In genomic region chr18:11849845-11850747, GRCh38 we compare ENCODE assay signal across 8 cellular contexts. TPM values are rescaled to one million over a fixed set of nuclear protein-coding genes. Genes with fewer than 3 reads are reported as not detected.
A peak's percentile ranks its signal among the peaks of the same experiment; 100 is the strongest.
DNase-seq lines count a peak whose midpoint lies in the region; ATAC-seq and TF ChIP-seq lines count a peak whose summit lies in the region.

No MANE protein-coding gene starts in this region.

- no peak for TF ChIP-seq CTCF in lower leg skin (IDR thresholded peaks at IDR 0.05)

- 5 to 12% methylated on average over 19 of the region's 19 CpGs for WGBS in lower leg skin, 2 donors

- no peak for ATAC-seq in HG02973 (IDR thresholded peaks at IDR 0.05; ENCODE audit: unreplicated experiment)
- no peak for ATAC-seq in GM21447 (IDR thresholded peaks at IDR 0.05; ENCODE audit: unreplicated experiment)

- DNase-seq in GM04504 (ENCODE audit: low read depth) (peak; percentile 63), NCI-H2196 (lab: John Stamatoyannopoulos, UW; ENCODE audit: unreplicated experiment) (peak; percentile 45), dedifferentiated amniotic fluid mesenchymal stem cell (ENCODE audit: extremely low spot score) (peak; percentile 88), lower leg skin (ENCODE audit: low spot score in 2 of 2) (peak; percentile 72 to 95)
- DNase-seq in activated CD4-positive, alpha-beta T cell treated with anti-CD3 and anti-CD28 coated beads, Interleukin-2, amount 50 U/mL, for 1 hour: peak; percentile 73
- DNase-seq in stimulated activated CD4-positive, alpha-beta T cell treated with anti-CD3 and anti-CD28 coated beads, Interleukin-2, amount 100 ng/mL, for 48 hours: peak; percentile 30 to 35

- H3K4me3 ChIP-seq in lower leg skin (ENCODE audit: low read depth, poor library complexity, severe bottlenecking): no peak overlapping the region

- intact Hi-C loops in lower leg skin (cut with DNase I; ENCODE audit: low total_unique reads): no loop called here

- no peak for TF ChIP-seq POLR2A in lower leg skin (IDR thresholded peaks at IDR 0.05)

RNA-seq across cellular contexts. Expression of gene CHMP1B, which starts 1.1 kb away (rescaled TPM):
- 10 to 100 TPM; 61.3 to 83.2 (median 76.5) TPM for total RNA-seq in lower leg skin

RNA-seq across cellular contexts. Expression of gene MPPE1, which starts 58.0 kb away (rescaled TPM):
- total RNA-seq in lower leg skin: 10 to 100 TPM; 30.2 to 62.2 (median 44.5) TPM

Comparison
In these comparisons a context has a peak if more than half of its experiments do, and no peak if none do; other contexts are left out.
1. DNase-seq: peak in every context shown above with its lines; median percentile 88 in dedifferentiated amniotic fluid mesenchymal stem cell; 84 in lower leg skin; 73 in activated CD4-positive, alpha-beta T cell treated with anti-CD3 and anti-CD28 coated beads, Interleukin-2, amount 50 U/mL, for 1 hour; 63 in GM04504; 45 in NCI-H2196; 32 in stimulated activated CD4-positive, alpha-beta T cell treated with anti-CD3 and anti-CD28 coated beads, Interleukin-2, amount 100 ng/mL, for 48 hours.